Comparison of ENCODE assay signal across 23 cellular contexts in genomic region chr4:47882228-47882627, GRCh38. TPM values are rescaled to one million over a fixed set of nuclear protein-coding genes. Genes with fewer than 3 reads are reported as not detected.
"Had no signal": no experiment of that assay in that cellular context is flagged by ENCODE, and none has a peak within 500 bp of the region (broad histone marks: within the 10 kb centered on the region; RNA-seq: fewer than 3 reads in every experiment).

No MANE protein-coding gene starts in this region.

- H3K27ac Mint-ChIP-seq: activated CD8-positive, alpha-beta T cell treated with anti-CD3 and anti-CD28 coated beads, Interleukin-2, amount 10 ng/mL, durations not matched to agents 7 days and 5 days; activated naive CD8-positive, alpha-beta T cell treated with anti-CD3 and anti-CD28 coated beads for 36 hours; activated T-helper 17 cell treated with anti-CD3 and anti-CD28 coated beads, Interleukin-2, amount 50 U/mL, for 72 hours; mesothelial cell of epicardium; naive thymus-derived CD8-positive, alpha-beta T cell; neural progenitor cell; stimulated activated naive B cell treated with anti-CD40 and anti-IgM and Interleukin-4, amounts not matched to agents 10 μg/mL and 1 μg/mL and 100 μg/mL, for 72 hours had no signal

- H3K27me3 Mint-ChIP-seq: activated naive CD8-positive, alpha-beta T cell treated with anti-CD3 and anti-CD28 coated beads for 36 hours; activated T-helper 17 cell treated with anti-CD3 and anti-CD28 coated beads, Interleukin-2, amount 50 U/mL, for 72 hours; naive thymus-derived CD8-positive, alpha-beta T cell; stimulated activated naive B cell treated with anti-CD40 and anti-IgM and Interleukin-4, amounts not matched to agents 10 μg/mL and 1 μg/mL and 100 μg/mL, for 72 hours had no signal

- H3K4me1 ChIP-seq: heart right ventricle, neural progenitor cell, testis, vagina had no signal

- H3K4me3 Mint-ChIP-seq: activated CD8-positive, alpha-beta T cell treated with anti-CD3 and anti-CD28 coated beads, Interleukin-2, amount 10 ng/mL, durations not matched to agents 7 days and 5 days; activated naive CD8-positive, alpha-beta T cell treated with anti-CD3 and anti-CD28 coated beads for 36 hours; activated T-helper 17 cell treated with anti-CD3 and anti-CD28 coated beads, Interleukin-2, amount 50 U/mL, for 72 hours; endodermal cell; mesothelial cell of epicardium; naive thymus-derived CD8-positive, alpha-beta T cell; neural progenitor cell; stimulated activated naive B cell treated with anti-CD40 and anti-IgM and Interleukin-4, amounts not matched to agents 10 μg/mL and 1 μg/mL and 100 μg/mL, for 72 hours had no signal

- H3K4me1 Mint-ChIP-seq: activated T-helper 17 cell treated with anti-CD3 and anti-CD28 coated beads, Interleukin-2, amount 50 U/mL, for 72 hours; endodermal cell; neural progenitor cell; stimulated activated naive B cell treated with anti-CD40 and anti-IgM and Interleukin-4, amounts not matched to agents 10 μg/mL and 1 μg/mL and 100 μg/mL, for 72 hours had no signal

- H3K27ac ChIP-seq: epithelial cell of prostate, heart right ventricle, neural progenitor cell, vagina, WERI-Rb-1 had no signal

- H3K9me3 ChIP-seq: heart right ventricle, testis, vagina had no signal

- DNase-seq: activated CD4-positive, alpha-beta T cell treated with anti-CD3 and anti-CD28 coated beads, Interleukin-2, amount 50 U/mL, for 1 hour; activated CD4-positive, CD25-positive, alpha-beta regulatory T cell treated with anti-CD3 and anti-CD28 coated beads, Interleukin-2, amount 50 U/mL, for 72 hours; activated CD8-positive, alpha-beta T cell treated with anti-CD3 and anti-CD28 coated beads, Interleukin-2, amount 10 ng/mL, durations not matched to agents 7 days and 5 days; activated naive CD4-positive, alpha-beta T cell; activated naive CD8-positive, alpha-beta T cell treated with anti-CD3 and anti-CD28 coated beads for 36 hours; amniotic stem cell; cerebellar nuclear complex; cortex of kidney; endodermal cell; heart right ventricle; naive thymus-derived CD8-positive, alpha-beta T cell; stimulated activated CD4-positive, alpha-beta T cell treated with anti-CD3 and anti-CD28 coated beads, Interleukin-2, amount 100 ng/mL, for 48 hours; stimulated activated CD8-positive, alpha-beta memory T cell treated with anti-CD3 and anti-CD28 coated beads, Interleukin-4, amount 100 ng/mL, for 48 hours; stimulated activated naive B cell treated with anti-CD40 and anti-IgM and Interleukin-4, amounts not matched to agents 10 μg/mL and 1 μg/mL and 100 μg/mL, for 72 hours; testis; trophoblast cell; WERI-Rb-1 had no signal

- H3K9me3 Mint-ChIP-seq: activated naive CD8-positive, alpha-beta T cell treated with anti-CD3 and anti-CD28 coated beads for 36 hours; activated T-helper 17 cell treated with anti-CD3 and anti-CD28 coated beads, Interleukin-2, amount 50 U/mL, for 72 hours; endodermal cell; mesothelial cell of epicardium; naive thymus-derived CD8-positive, alpha-beta T cell; neural progenitor cell; stimulated activated naive B cell treated with anti-CD40 and anti-IgM and Interleukin-4, amounts not matched to agents 10 μg/mL and 1 μg/mL and 100 μg/mL, for 72 hours had no signal

- ATAC-seq: activated CD8-positive, alpha-beta T cell treated with anti-CD3 and anti-CD28 coated beads, Interleukin-2, amount 10 ng/mL, durations not matched to agents 7 days and 5 days; activated T-helper 17 cell treated with anti-CD3 and anti-CD28 coated beads, Interleukin-2, amount 50 U/mL, for 72 hours; heart right ventricle; naive thymus-derived CD8-positive, alpha-beta T cell; stimulated activated naive B cell treated with anti-CD40 and anti-IgM and Interleukin-4, amounts not matched to agents 10 μg/mL and 1 μg/mL and 100 μg/mL, for 72 hours had no signal

- H3K4me3 ChIP-seq: heart right ventricle, lung, neural progenitor cell, testis, vagina had no signal

- H3K27me3 ChIP-seq: heart right ventricle, neural progenitor cell, testis, vagina had no signal

RNA-seq across cellular contexts. Expression of gene CORIN, which starts 44.4 kb away (rescaled TPM):
- total RNA-seq: activated CD8-positive, alpha-beta T cell treated with anti-CD3 and anti-CD28 coated beads, Interleukin-2, amount 10 ng/mL, durations not matched to agents 7 days and 5 days; activated naive CD8-positive, alpha-beta T cell treated with anti-CD3 and anti-CD28 coated beads for 36 hours had no signal
